In genomic region chr9:69197687-69198086, GRCh38 we compare ENCODE assay signal across 19 cellular contexts.
"Had no signal": no experiment of that assay in that cellular context is flagged by ENCODE, and none has a peak within 500 bp of the region (broad histone marks: within the 10 kb centered on the region; RNA-seq: fewer than 3 reads in every experiment).

No MANE protein-coding gene starts in this region.

- ATAC-seq: activated naive CD4-positive, alpha-beta T cell treated with anti-CD3 and anti-CD28 coated beads, Interleukin-2, amount 50 U/mL, for 72 hours; activated T-helper 17 cell treated with anti-CD3 and anti-CD28 coated beads, Interleukin-2, amount 50 U/mL, for 72 hours; gastroesophageal sphincter; naive thymus-derived CD8-positive, alpha-beta T cell had no signal

- DNase-seq: activated CD4-positive, alpha-beta T cell treated with anti-CD3 and anti-CD28 coated beads for 1 hour; activated CD4-positive, alpha-beta T cell treated with anti-CD3 and anti-CD28 coated beads, Interleukin-2, amount 50 U/mL, for 1 hour; activated T-cell treated with anti-CD3 and anti-CD28 coated beads, Interleukin-2, amount 50 U/mL, for 1 hour; aorta; central memory CD4-positive, alpha-beta T cell; dermis blood vessel endothelial cell; effector memory CD4-positive, alpha-beta T cell; head of caudate nucleus; naive thymus-derived CD8-positive, alpha-beta T cell; stimulated activated CD4-positive, alpha-beta T cell treated with anti-CD3 and anti-CD28 coated beads, Interleukin-4, amount 100 ng/mL, for 1 hour; stimulated activated naive CD4-positive, alpha-beta T cell; T-helper 1 cell; upper lobe of right lung; WERI-Rb-1 had no signal

- H3K27ac ChIP-seq: gastroesophageal sphincter, neural progenitor cell, thoracic aorta, upper lobe of right lung, WERI-Rb-1 had no signal
